ENCODE assay signal across 25 cellular contexts in the genomic region with DNA sequence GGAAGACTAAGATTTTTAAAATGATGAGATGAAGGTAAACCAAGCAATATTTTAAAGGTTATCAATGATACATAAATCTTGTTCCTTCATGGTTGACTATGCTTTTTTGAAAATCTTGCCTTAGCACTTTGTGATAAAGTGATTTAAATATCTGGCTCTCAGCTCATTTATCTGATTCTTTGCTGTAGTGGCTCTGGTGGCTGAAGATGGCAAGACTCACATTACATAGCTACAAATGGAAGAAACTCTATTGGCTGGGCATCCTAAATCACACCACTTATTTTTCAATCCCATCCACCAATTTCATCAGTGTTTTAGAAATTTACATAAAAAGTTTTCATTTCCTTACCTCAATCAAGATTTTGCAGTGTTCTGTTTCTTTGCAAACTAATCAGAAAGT. TPM values are rescaled to one million over a fixed set of nuclear protein-coding genes. Genes with fewer than 3 reads are reported as not detected.
DNase-seq lines count a peak whose midpoint lies in the region; ATAC-seq and TF ChIP-seq lines count a peak whose summit lies in the region.
"Had no signal": no experiment of that assay in that cellular context is flagged by ENCODE, and none has a peak within 500 bp of the region (broad histone marks: within the 10 kb centered on the region; RNA-seq: fewer than 3 reads in every experiment).

No MANE protein-coding gene starts in this region.

- peak; percentile 36 to 51 for TF ChIP-seq CTCF in mammary epithelial cell (conservative IDR thresholded peaks at IDR 0.05 in 1 of 2, IDR thresholded peaks at IDR 0.05 in 1 of 2; ENCODE audit: extremely low read depth in 1 of 2, insufficient read depth in 1 of 2, low read depth in 1 of 2, low read length in 2 of 2)
- no peak for TF ChIP-seq CTCF in breast epithelium (IDR thresholded peaks at IDR 0.05)
- TF ChIP-seq CTCF in PC-9 (conservative IDR thresholded peaks at IDR 0.05): peak; percentile 67
- TF ChIP-seq CTCF in lung (IDR thresholded peaks at IDR 0.05; ENCODE audit: control extremely low read depth, extremely low read depth): peak; percentile 15

- H3K4me1 ChIP-seq in mammary epithelial cell (ENCODE audit: insufficient read depth, low read length): no peaks in the 10 kb centered on the region
- no peaks in the 10 kb centered on the region for H3K4me1 ChIP-seq in breast epithelium
- H3K4me1 ChIP-seq in PC-9 (replicated peaks; ENCODE audit: insufficient read depth): no peaks in the 10 kb centered on the region
- H3K4me1 ChIP-seq in lung (ENCODE audit: control insufficient read depth in 2 of 2, insufficient read depth in 2 of 2, low read length in 2 of 2): peaks cover 0 to 6% of the 10 kb centered on the region in 2 donors
- H3K4me1 ChIP-seq: colonic mucosa, HAP-1, left ventricle myocardium inferior had no signal

- H2AFZ ChIP-seq in mammary epithelial cell (ENCODE audit: low read depth, low read length) (no peak overlapping the region), PC-9 (no peak overlapping the region)

- no peaks in the 10 kb centered on the region for H3K79me2 ChIP-seq in mammary epithelial cell (ENCODE audit: insufficient read depth, low read length)
- no peaks in the 10 kb centered on the region for H3K79me2 ChIP-seq in PC-9 (ENCODE audit: low read depth)

- no peaks in the 10 kb centered on the region for H4K20me1 ChIP-seq in mammary epithelial cell (ENCODE audit: insufficient read depth, low read length)
- no peaks in the 10 kb centered on the region for H4K20me1 ChIP-seq in PC-9 (ENCODE audit: insufficient read depth)

- H3K4me3 ChIP-seq in mammary epithelial cell (replicated peaks in 1 of 3; ENCODE audit: insufficient read depth in 1 of 3, low read depth in 2 of 3, low read length in 3 of 3) (no peak overlapping the region), breast epithelium (no peak overlapping the region), PC-9 (no peak overlapping the region), lung (no peak overlapping the region)
- H3K4me3 ChIP-seq: colonic mucosa, HAP-1, left ventricle myocardium inferior, mucosa of descending colon had no signal

- no TSS peak for BruUV-seq in mammary epithelial cell (replicated peaks; lab: Mats Ljungman, UMichigan)
- BruUV-seq in PC-9 (replicated peaks; lab: Mats Ljungman, UMichigan): no TSS peak

- H3K9ac ChIP-seq in mammary epithelial cell (ENCODE audit: insufficient read depth, low read length): no peak overlapping the region

- CTCF ChIA-PET in mammary epithelial cell (lab: Charles Lee; ENCODE audit: low non-redundant PET): no interaction called here
- CTCF ChIA-PET in PC-9 (lab: Charles Lee): interaction anchor here (0.5 kb wide), 1 partner anchor 1143 kb away, joined by 5 read pairs; no protein-coding TSS in a partner anchor

- DNase-seq in mammary epithelial cell: no peak
- DNase-seq in breast epithelium (ENCODE audit: low spot score in 2 of 2): no peak
- DNase-seq in PC-9: no peak
- DNase-seq in lung (ENCODE audit: low spot score): no peak
- DNase-seq in COR-L47 (lab: John Stamatoyannopoulos, UW): no peak
- DNase-seq in amygdala (lab: John Stamatoyannopoulos, UW): no peak
- DNase-seq in CD1c-positive myeloid dendritic cell (ENCODE audit: extremely low spot score): no peak
- DNase-seq: activated CD8-positive, alpha-beta memory T cell treated with anti-CD3 and anti-CD28 coated beads, Interleukin-2, amount 10 ng/mL, durations not matched to agents 7 days and 5 days; activated naive CD8-positive, alpha-beta T cell treated with anti-CD3 and anti-CD28 coated beads, Interleukin-2, amount 10 ng/mL, durations not matched to agents 7 days and 5 days; colonic mucosa; DMS79; Kasumi-1; left ventricle myocardium inferior; mucosa of descending colon; NCI-H1092; NCI-H2029 treated with DMSO at 0.1 percent for 48 hours; NCI-H345; NK-92 treated with Interleukin-12 subunit alpha and Interleukin-12 subunit beta, amount 100 ng/mL, for 24 hours; RPMI8226; stimulated activated CD4-positive, alpha-beta T cell treated with anti-CD3 and anti-CD28 coated beads, Interleukin-12 subunit alpha, Interleukin-12 subunit beta, amount 100 ng/mL, for 4 hours had no signal

- H3F3A ChIP-seq in PC-9 (ENCODE audit: insufficient read depth, low read depth): no peaks in the 10 kb centered on the region

- intact Hi-C loops in mammary epithelial cell (cut with micrococcal nuclease) (no loop called here), breast epithelium (cut with DNase I; ENCODE audit: low total_unique reads) (no loop called here), PC-9 (cut with micrococcal nuclease; ENCODE audit: unreplicated experiment) (no loop called here)

- in situ Hi-C loops in mammary epithelial cell (cut with MboI; ENCODE audit: low sequenced_read_pairs in 2 of 2): no loop called here

- TF ChIP-seq POLR2A in breast epithelium (IDR thresholded peaks at IDR 0.05): no peak

- H3K9me2 ChIP-seq in PC-9 (ENCODE audit: insufficient read depth): no peaks in the 10 kb centered on the region

- ATAC-seq in lung (ENCODE audit: insufficient read depth, low FRiP score) (no peak), GM21447 (IDR thresholded peaks at IDR 0.05; ENCODE audit: unreplicated experiment) (no peak)
- ATAC-seq: activated CD4-positive, CD25-positive, alpha-beta regulatory T cell treated with anti-CD3 and anti-CD28 coated beads, Interleukin-2, amount 50 U/mL, for 24 hours; activated CD8-positive, alpha-beta memory T cell treated with anti-CD3 and anti-CD28 coated beads, Interleukin-2, amount 10 ng/mL, durations not matched to agents 7 days and 5 days; mucosa of descending colon had no signal

- H3K27me3 ChIP-seq in mammary epithelial cell (ENCODE audit: insufficient read depth, low read length) (no peaks in the 10 kb centered on the region), breast epithelium (no peaks in the 10 kb centered on the region), PC-9 (ENCODE audit: insufficient read depth, low read depth) (no peaks in the 10 kb centered on the region), lung (ENCODE audit: control insufficient read depth, insufficient read depth) (no peaks in the 10 kb centered on the region)
- H3K27me3 ChIP-seq: colonic mucosa, neutrophil had no signal

- H3K27ac ChIP-seq in mammary epithelial cell (ENCODE audit: insufficient read depth, low read depth, low read length): no peak overlapping the region
- no peak overlapping the region for H3K27ac ChIP-seq in breast epithelium
- H3K27ac ChIP-seq in PC-9: no peak overlapping the region
- no peak overlapping the region for H3K27ac ChIP-seq in lung (ENCODE audit: low read depth in 1 of 2, low read length in 1 of 2)
- H3K27ac ChIP-seq: colonic mucosa, left ventricle myocardium inferior, neutrophil had no signal

- H3K4me2 ChIP-seq in mammary epithelial cell (ENCODE audit: insufficient read depth, low read depth, low read length): no peak overlapping the region
- no peak overlapping the region for H3K4me2 ChIP-seq in PC-9

- H3K36me3 ChIP-seq in mammary epithelial cell (ENCODE audit: insufficient read depth, low read length) (no peaks in the 10 kb centered on the region), breast epithelium (no peaks in the 10 kb centered on the region), PC-9 (ENCODE audit: low read depth) (no peaks in the 10 kb centered on the region), lung (ENCODE audit: control insufficient read depth in 2 of 2, insufficient read depth in 2 of 2, low read length in 2 of 2) (no peaks in the 10 kb centered on the region)
- H3K36me3 ChIP-seq: colonic mucosa, HAP-1, left ventricle myocardium inferior, neutrophil had no signal

- dilution Hi-C loops in mammary epithelial cell (cut with HindIII; ENCODE audit: low sequenced_read_pairs): no loop called here

- H3K9me3 ChIP-seq in mammary epithelial cell (replicated peaks; ENCODE audit: insufficient read depth, low read length) (no peaks in the 10 kb centered on the region), breast epithelium (no peaks in the 10 kb centered on the region), PC-9 (ENCODE audit: insufficient read depth, low read depth) (no peaks in the 10 kb centered on the region), lung (ENCODE audit: control insufficient read depth in 2 of 2, insufficient read depth in 1 of 2, low read length in 1 of 2) (no peaks in the 10 kb centered on the region)
- H3K9me3 ChIP-seq: colonic mucosa, HAP-1, left ventricle myocardium inferior, mucosa of descending colon, neutrophil had no signal

- POLR2A ChIA-PET in PC-9 (lab: Charles Lee; ENCODE audit: unreplicated experiment): no interaction called here

RNA-seq across cellular contexts. Expression of gene APCDD1, which starts 16.6 kb away (rescaled TPM):
- total RNA-seq in mammary epithelial cell (10 to 100 TPM in 1 of 2 donors, 1 to 10 TPM in 1; 9.7 to 24.8 TPM), breast epithelium (100 to 1,000 TPM in 1 of 3 donors, 10 to 100 TPM in 2; 34.1 to 275 (median 38.8) TPM), PC-9 (2021) (not detected in 2 replicates), lung (10 to 100 TPM; 46.1 to 77.4 TPM)
- polyA plus RNA-seq in mammary epithelial cell (3.0 TPM), lung (10 to 100 TPM in 1 of 2 donors, 1 to 10 TPM in 1; 6.8 to 12.5 TPM)
- 2.1 TPM for polyA minus RNA-seq in mammary epithelial cell
- total RNA-seq: activated CD8-positive, alpha-beta memory T cell treated with anti-CD3 and anti-CD28 coated beads, Interleukin-2, amount 10 ng/mL, durations not matched to agents 7 days and 5 days; activated naive CD8-positive, alpha-beta T cell treated with anti-CD3 and anti-CD28 coated beads, Interleukin-2, amount 10 ng/mL, durations not matched to agents 7 days and 5 days; activated T-helper 2 cell treated with anti-CD3 and anti-CD28 coated beads, Interferon-gamma antibody, Interleukin-2, Interleukin-4, amounts not matched to agents 10 μg/mL and 5 μg/mL and 100 μg/mL, durations not matched to agents 14 hours and 24 hours and 36 hours had no signal

Comparison
In these comparisons a context has a peak if more than half of its experiments do, and no peak if none do; other contexts are left out.
1. CTCF ChIP-seq: peak in mammary epithelial cell (2 of 2), PC-9 (single experiment) and lung (single experiment); none in breast epithelium (0 of 3).
2. RNA of gene APCDD1, which starts 16.6 kb away (total RNA-seq): 46.1 to 77.4 TPM in lung, 34.1 to 275 TPM in breast epithelium and 9.7 to 24.8 TPM in mammary epithelial cell; not detected in PC-9; every median in the first group is over 10 times any median in the second.